19 cellular contexts compared by ENCODE assay signal in genomic region chr3:43341788-43342187, GRCh38. TPM values are rescaled to one million over a fixed set of nuclear protein-coding genes. Genes with fewer than 3 reads are reported as not detected.
DNase-seq lines count a peak whose midpoint lies in the region; ATAC-seq and TF ChIP-seq lines count a peak whose summit lies in the region.
"Had no signal": no experiment of that assay in that cellular context is flagged by ENCODE, and none has a peak within 500 bp of the region (broad histone marks: within the 10 kb centered on the region; RNA-seq: fewer than 3 reads in every experiment).

No MANE protein-coding gene starts in this region.

- POLR2A ChIA-PET in naive thymus-derived CD8-positive, alpha-beta T cell (lab: Charles Lee) = interaction anchor here (1.1 to 10.8 kb wide), 2 partner anchors 9 to 44 kb away, joined by 4 to 127 read pairs; no protein-coding TSS in a partner anchor

- DNase-seq in cardiac muscle cell (ENCODE audit: low read depth in 1 of 2, low spot score in 1 of 2) (no peak), cardiac septum (ENCODE audit: low spot score) (no peak), T-helper 17 cell (no peak), NOMO-1 (lab: John Stamatoyannopoulos, UW; ENCODE audit: unreplicated experiment in 2 of 2) (no peak), KG1 (lab: John Stamatoyannopoulos, UW) (no peak)
- DNase-seq in naive thymus-derived CD8-positive, alpha-beta T cell = no peak
- DNase-seq: Caco-2, DMS153, GDM1, GM23248, MV-4-11, NCI-H1417, NCI-H187, NCI-H2227 treated with DMSO at 0.1 percent for 48 hours, NCI-H524 treated with DMSO at 0.1 percent for 48 hours had no signal

- peak overlapping the region; percentile 19 for H3K27ac Mint-ChIP-seq in T-helper 17 cell
- H3K27ac Mint-ChIP-seq in naive thymus-derived CD8-positive, alpha-beta T cell = peak overlapping the region; percentile 93 to 99 (median 96)

- TF ChIP-seq CTCF in cardiac muscle cell (IDR thresholded peaks at IDR 0.05; ENCODE audit: low read depth, low read length) = no peak

- H3K9me3 ChIP-seq in cardiac muscle cell (ENCODE audit: low read depth) (peaks cover 4% of the 10 kb centered on the region), T-helper 17 cell (ENCODE audit: control insufficient read depth, low read length, poor library complexity, severe bottlenecking) (peaks cover 3% of the 10 kb centered on the region), subcutaneous abdominal adipose tissue (ENCODE audit: control insufficient read depth in 5 of 5, low read length in 5 of 5) (peaks cover 6 to 20% (median 18%) of the 10 kb centered on the region in 5 donors)

- H3K36me3 ChIP-seq in cardiac muscle cell (peaks cover 15% of the 10 kb centered on the region), subcutaneous abdominal adipose tissue (ENCODE audit: control insufficient read depth in 5 of 5, insufficient read depth in 5 of 5, low read length in 5 of 5) (peaks cover 46 to 88% (median 80%) of the 10 kb centered on the region in 5 donors)

- no peak overlapping the region for H3K4me3 Mint-ChIP-seq in T-helper 17 cell
- H3K4me3 Mint-ChIP-seq in naive thymus-derived CD8-positive, alpha-beta T cell = peak overlapping the region in 3 of 10 donors; percentile 72 to 79 (median 78)

- H3K4me3 ChIP-seq in cardiac muscle cell (no peak overlapping the region), subcutaneous abdominal adipose tissue (ENCODE audit: low read depth in 1 of 5, low read length in 5 of 5) (no peak overlapping the region)
- H3K4me3 ChIP-seq: BLaER1 treated with 17β-estradiol and CSF1 and Interleukin-3, amounts not matched to agents 10 nM and 100 nM; GM23248; HAP-1 had no signal

- H3K4me1 Mint-ChIP-seq in T-helper 17 cell = peaks cover 26% of the 10 kb centered on the region
- peaks cover 14 to 63% (median 58%) of the 10 kb centered on the region in 4 donors for H3K4me1 Mint-ChIP-seq in naive thymus-derived CD8-positive, alpha-beta T cell

- peak overlapping the region; percentile 24 for H3K27ac ChIP-seq in cardiac muscle cell
- peak overlapping the region; percentile 17 for H3K27ac ChIP-seq in subcutaneous abdominal adipose tissue (ENCODE audit: low read depth, low read length)
- H3K27ac ChIP-seq: BLaER1 treated with 17β-estradiol and CSF1 and Interleukin-3, amounts not matched to agents 10 nM and 100 nM; GM23248; KMS-11 had no signal

- H3K27me3 Mint-ChIP-seq in T-helper 17 cell = no peaks in the 10 kb centered on the region
- no peaks in the 10 kb centered on the region for H3K27me3 Mint-ChIP-seq in naive thymus-derived CD8-positive, alpha-beta T cell

- H3K9me3 Mint-ChIP-seq in naive thymus-derived CD8-positive, alpha-beta T cell = peaks cover 0 to 27% (median 11%) of the 10 kb centered on the region in 9 donors

- H3K9ac ChIP-seq in subcutaneous abdominal adipose tissue (ENCODE audit: low read length in 5 of 5) = no peak overlapping the region
- H3K9ac ChIP-seq: BLaER1 treated with 17β-estradiol and CSF1 and Interleukin-3, amounts not matched to agents 10 nM and 100 nM; GM23248; KMS-11 had no signal

- H3K27me3 ChIP-seq in cardiac muscle cell (no peaks in the 10 kb centered on the region), subcutaneous abdominal adipose tissue (ENCODE audit: control insufficient read depth in 5 of 5, insufficient read depth in 4 of 5, low read length in 5 of 5) (no peaks in the 10 kb centered on the region)

- intact Hi-C loops in cardiac septum (cut with DNase I) = no loop called here

- H3K36me3 Mint-ChIP-seq in T-helper 17 cell (ENCODE audit: low read depth) = peaks cover 8% of the 10 kb centered on the region
- H3K36me3 Mint-ChIP-seq in naive thymus-derived CD8-positive, alpha-beta T cell = peaks cover 34 to 94% (median 78%) of the 10 kb centered on the region in 3 donors

- H3K4me1 ChIP-seq in cardiac muscle cell (ENCODE audit: low read depth) (no peaks in the 10 kb centered on the region), subcutaneous abdominal adipose tissue (ENCODE audit: control insufficient read depth in 5 of 5, insufficient read depth in 5 of 5, low read length in 5 of 5) (peaks cover 0 to 29% (median 12%) of the 10 kb centered on the region in 5 donors)
- H3K4me1 ChIP-seq: BLaER1 treated with 17β-estradiol and CSF1 and Interleukin-3, amounts not matched to agents 10 nM and 100 nM; Caco-2; HAP-1 had no signal

- ATAC-seq in T-helper 17 cell = no peak
- no peak for ATAC-seq in naive thymus-derived CD8-positive, alpha-beta T cell

RNA-seq across cellular contexts. Expression of gene SNRK, which starts 55.4 kb away (rescaled TPM):
- total RNA-seq in cardiac muscle cell = 10.6 and 15.6 TPM in 2 replicates
- 4.6 and 5.8 TPM in 2 replicates for polyA plus RNA-seq in cardiac muscle cell
- 25.1 TPM for total RNA-seq in cardiac septum
- 100 to 1,000 TPM; 127 to 159 TPM for total RNA-seq in T-helper 17 cell
- 100 to 1,000 TPM; 206 to 225 TPM for total RNA-seq in naive thymus-derived CD8-positive, alpha-beta T cell
- 10 to 100 TPM; 71.1 to 97.5 (median 90.6) TPM for polyA plus RNA-seq in naive thymus-derived CD8-positive, alpha-beta T cell
